1 cellular context compared by ENCODE assay signal in the genomic region with DNA sequence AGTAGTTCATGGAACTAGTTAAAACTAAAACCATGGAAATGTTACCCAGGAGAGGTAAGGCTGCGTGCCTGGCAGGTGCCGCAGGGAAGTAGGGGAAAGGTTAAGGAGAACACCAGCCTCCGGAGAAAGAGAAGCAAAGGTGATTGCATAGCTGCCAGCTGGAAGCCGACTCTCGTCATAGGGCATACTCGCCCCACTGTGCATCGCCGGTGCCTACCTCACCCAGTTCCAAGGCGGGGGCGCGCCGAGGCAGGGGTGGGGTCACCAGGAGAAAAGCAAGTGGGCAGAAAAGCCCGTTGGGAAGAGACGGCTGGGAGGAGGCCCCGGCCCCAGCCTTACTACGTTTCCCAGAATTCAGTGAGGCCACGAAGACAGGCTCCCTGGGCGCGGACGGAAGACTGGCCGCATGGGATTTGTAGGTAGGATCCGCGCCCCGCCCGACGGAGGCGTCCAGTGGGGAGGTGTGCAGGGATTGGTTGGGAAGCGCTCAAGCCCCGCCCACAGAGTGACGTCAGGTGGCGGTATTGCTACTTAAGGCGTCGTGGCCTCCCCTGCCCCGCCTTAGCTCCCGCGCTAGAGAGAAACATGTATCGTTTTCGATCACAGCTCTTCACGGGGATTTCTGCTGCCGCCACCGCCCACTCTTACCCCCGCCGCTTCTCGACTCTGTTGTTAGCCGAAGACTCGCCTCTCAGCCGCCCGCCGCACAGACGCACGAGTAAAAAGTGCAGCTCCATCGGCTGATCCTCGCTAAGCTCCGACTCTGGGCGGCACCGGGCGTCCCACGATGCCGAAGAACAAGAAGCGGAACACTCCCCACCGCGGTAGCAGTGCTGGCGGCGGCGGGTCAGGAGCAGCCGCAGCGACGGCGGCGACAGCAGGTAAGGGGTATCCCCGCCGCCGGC.
TF ChIP-seq lines count a peak whose summit lies in the region.

A gene with protein sequence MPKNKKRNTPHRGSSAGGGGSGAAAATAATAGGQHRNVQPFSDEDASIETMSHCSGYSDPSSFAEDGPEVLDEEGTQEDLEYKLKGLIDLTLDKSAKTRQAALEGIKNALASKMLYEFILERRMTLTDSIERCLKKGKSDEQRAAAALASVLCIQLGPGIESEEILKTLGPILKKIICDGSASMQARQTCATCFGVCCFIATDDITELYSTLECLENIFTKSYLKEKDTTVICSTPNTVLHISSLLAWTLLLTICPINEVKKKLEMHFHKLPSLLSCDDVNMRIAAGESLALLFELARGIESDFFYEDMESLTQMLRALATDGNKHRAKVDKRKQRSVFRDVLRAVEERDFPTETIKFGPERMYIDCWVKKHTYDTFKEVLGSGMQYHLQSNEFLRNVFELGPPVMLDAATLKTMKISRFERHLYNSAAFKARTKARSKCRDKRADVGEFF (plus strand): TSS at position 559 of the 905 bp plus-strand sequence. CDS start 229 bp downstream, at position 788.

TF ChIP-seq in HepG2, 621 proteins besides CTCF, POLR2A, EP300 and RAD21 (continued from another document and continues in another):
- TF ChIP-seq, protein P1, sequence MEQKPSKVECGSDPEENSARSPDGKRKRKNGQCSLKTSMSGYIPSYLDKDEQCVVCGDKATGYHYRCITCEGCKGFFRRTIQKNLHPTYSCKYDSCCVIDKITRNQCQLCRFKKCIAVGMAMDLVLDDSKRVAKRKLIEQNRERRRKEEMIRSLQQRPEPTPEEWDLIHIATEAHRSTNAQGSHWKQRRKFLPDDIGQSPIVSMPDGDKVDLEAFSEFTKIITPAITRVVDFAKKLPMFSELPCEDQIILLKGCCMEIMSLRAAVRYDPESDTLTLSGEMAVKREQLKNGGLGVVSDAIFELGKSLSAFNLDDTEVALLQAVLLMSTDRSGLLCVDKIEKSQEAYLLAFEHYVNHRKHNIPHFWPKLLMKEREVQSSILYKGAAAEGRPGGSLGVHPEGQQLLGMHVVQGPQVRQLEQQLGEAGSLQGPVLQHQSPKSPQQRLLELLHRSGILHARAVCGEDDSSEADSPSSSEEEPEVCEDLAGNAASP (CRISPR knock-in tag; IDR thresholded peaks at IDR 0.05; ENCODE audit: borderline replicate concordance) = peak; percentile 12; the same call in 1 of the 2 replicates
- TF ChIP-seq, protein P2, sequence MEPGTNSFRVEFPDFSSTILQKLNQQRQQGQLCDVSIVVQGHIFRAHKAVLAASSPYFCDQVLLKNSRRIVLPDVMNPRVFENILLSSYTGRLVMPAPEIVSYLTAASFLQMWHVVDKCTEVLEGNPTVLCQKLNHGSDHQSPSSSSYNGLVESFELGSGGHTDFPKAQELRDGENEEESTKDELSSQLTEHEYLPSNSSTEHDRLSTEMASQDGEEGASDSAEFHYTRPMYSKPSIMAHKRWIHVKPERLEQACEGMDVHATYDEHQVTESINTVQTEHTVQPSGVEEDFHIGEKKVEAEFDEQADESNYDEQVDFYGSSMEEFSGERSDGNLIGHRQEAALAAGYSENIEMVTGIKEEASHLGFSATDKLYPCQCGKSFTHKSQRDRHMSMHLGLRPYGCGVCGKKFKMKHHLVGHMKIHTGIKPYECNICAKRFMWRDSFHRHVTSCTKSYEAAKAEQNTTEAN (CRISPR knock-in tag; conservative IDR thresholded peaks at IDR 0.05) = no peak; the same call in 1 of the 2 replicates
- TF ChIP-seq ZNF501 (CRISPR knock-in tag; IDR thresholded peaks at IDR 0.05) (peak; percentile 60), MAFG (CRISPR knock-in tag; IDR thresholded peaks at IDR 0.05) (no peak), KLF13 (CRISPR knock-in tag; IDR thresholded peaks at IDR 0.05) (no peak), ZSCAN25 (CRISPR knock-in tag; IDR thresholded peaks at IDR 0.05) (0 out of 2 replicates have a peak, but pooled peaks have one; percentile 8), ZNF10 (CRISPR knock-in tag; IDR thresholded peaks at IDR 0.05; ENCODE audit: borderline replicate concordance, low read depth) (no peak), JUNB (CRISPR knock-in tag; IDR thresholded peaks at IDR 0.05; ENCODE audit: borderline replicate concordance) (no peak), KDM4B (CRISPR knock-in tag; IDR thresholded peaks at IDR 0.05) (no peak), ZNF496 (CRISPR knock-in tag; IDR thresholded peaks at IDR 0.05; ENCODE audit: insufficient replicate concordance) (no peak), ATRX (CRISPR knock-in tag; IDR thresholded peaks at IDR 0.05; ENCODE audit: borderline replicate concordance) (no peak), ZNF350 (CRISPR knock-in tag; IDR thresholded peaks at IDR 0.05; ENCODE audit: borderline replicate concordance, low read depth) (peak; percentile 51; the same call in 1 of the 2 replicates), FOXA3 (CRISPR knock-in tag; IDR thresholded peaks at IDR 0.05) (no peak), ZBTB38 (CRISPR knock-in tag; IDR thresholded peaks at IDR 0.05) (peak; percentile 42), KDM2A (CRISPR knock-in tag; IDR thresholded peaks at IDR 0.05; ENCODE audit: borderline replicate concordance, low read depth) (peak; percentile 30; the same call in 1 of the 2 replicates), GZF1 (CRISPR knock-in tag; IDR thresholded peaks at IDR 0.05) (no peak), IKZF1 (IDR thresholded peaks at IDR 0.05) (no peak), ZNF264 (CRISPR knock-in tag; IDR thresholded peaks at IDR 0.05) (no peak; the same call in 1 of the 2 replicates), ZNF530 (CRISPR knock-in tag; IDR thresholded peaks at IDR 0.05; ENCODE audit: low read depth) (no peak), ZNF331 (CRISPR knock-in tag; IDR thresholded peaks at IDR 0.05) (no peak; the same call in 1 of the 2 replicates), SMYD3 (CRISPR knock-in tag; IDR thresholded peaks at IDR 0.05) (no peak), ZNF124 (CRISPR knock-in tag; IDR thresholded peaks at IDR 0.05) (0 out of 2 replicates have a peak, but pooled peaks have one; percentile 7)
- TF ChIP-seq, protein P3, sequence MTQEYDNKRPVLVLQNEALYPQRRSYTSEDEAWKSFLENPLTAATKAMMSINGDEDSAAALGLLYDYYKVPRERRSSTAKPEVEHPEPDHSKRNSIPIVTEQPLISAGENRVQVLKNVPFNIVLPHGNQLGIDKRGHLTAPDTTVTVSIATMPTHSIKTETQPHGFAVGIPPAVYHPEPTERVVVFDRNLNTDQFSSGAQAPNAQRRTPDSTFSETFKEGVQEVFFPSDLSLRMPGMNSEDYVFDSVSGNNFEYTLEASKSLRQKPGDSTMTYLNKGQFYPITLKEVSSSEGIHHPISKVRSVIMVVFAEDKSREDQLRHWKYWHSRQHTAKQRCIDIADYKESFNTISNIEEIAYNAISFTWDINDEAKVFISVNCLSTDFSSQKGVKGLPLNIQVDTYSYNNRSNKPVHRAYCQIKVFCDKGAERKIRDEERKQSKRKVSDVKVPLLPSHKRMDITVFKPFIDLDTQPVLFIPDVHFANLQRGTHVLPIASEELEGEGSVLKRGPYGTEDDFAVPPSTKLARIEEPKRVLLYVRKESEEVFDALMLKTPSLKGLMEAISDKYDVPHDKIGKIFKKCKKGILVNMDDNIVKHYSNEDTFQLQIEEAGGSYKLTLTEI (CRISPR knock-in tag; conservative IDR thresholded peaks at IDR 0.05) = no peak
- TF ChIP-seq, protein P4, sequence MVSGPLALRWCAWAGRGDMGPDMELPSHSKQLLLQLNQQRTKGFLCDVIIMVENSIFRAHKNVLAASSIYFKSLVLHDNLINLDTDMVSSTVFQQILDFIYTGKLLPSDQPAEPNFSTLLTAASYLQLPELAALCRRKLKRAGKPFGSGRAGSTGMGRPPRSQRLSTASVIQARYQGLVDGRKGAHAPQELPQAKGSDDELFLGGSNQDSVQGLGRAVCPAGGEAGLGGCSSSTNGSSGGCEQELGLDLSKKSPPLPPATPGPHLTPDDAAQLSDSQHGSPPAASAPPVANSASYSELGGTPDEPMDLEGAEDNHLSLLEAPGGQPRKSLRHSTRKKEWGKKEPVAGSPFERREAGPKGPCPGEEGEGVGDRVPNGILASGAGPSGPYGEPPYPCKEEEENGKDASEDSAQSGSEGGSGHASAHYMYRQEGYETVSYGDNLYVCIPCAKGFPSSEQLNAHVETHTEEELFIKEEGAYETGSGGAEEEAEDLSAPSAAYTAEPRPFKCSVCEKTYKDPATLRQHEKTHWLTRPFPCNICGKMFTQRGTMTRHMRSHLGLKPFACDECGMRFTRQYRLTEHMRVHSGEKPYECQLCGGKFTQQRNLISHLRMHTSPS (CRISPR knock-in tag; IDR thresholded peaks at IDR 0.05; ENCODE audit: low read depth) = no peak
- TF ChIP-seq, protein P5, sequence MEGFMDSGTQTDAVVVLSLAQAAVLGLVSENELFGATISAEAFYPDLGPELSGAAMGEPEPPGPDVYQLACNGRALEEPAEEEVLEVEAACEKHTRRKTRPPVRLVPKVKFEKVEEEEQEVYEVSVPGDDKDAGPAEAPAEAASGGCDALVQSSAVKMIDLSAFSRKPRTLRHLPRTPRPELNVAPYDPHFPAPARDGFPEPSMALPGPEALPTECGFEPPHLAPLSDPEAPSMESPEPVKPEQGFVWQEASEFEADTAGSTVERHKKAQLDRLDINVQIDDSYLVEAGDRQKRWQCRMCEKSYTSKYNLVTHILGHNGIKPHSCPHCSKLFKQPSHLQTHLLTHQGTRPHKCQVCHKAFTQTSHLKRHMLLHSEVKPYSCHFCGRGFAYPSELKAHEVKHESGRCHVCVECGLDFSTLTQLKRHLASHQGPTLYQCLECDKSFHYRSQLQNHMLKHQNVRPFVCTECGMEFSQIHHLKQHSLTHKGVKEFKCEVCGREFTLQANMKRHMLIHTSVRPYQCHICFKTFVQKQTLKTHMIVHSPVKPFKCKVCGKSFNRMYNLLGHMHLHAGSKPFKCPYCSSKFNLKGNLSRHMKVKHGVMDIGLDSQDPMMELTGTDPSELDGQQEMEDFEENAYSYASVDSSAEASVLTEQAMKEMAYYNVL (CRISPR knock-in tag; IDR thresholded peaks at IDR 0.05; ENCODE audit: borderline replicate concordance) = no peak; the same call in 1 of the 2 replicates
- TF ChIP-seq, protein P6, sequence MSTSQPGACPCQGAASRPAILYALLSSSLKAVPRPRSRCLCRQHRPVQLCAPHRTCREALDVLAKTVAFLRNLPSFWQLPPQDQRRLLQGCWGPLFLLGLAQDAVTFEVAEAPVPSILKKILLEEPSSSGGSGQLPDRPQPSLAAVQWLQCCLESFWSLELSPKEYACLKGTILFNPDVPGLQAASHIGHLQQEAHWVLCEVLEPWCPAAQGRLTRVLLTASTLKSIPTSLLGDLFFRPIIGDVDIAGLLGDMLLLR (CRISPR knock-in tag; IDR thresholded peaks at IDR 0.05) = no peak; the same call in 1 of the 2 replicates
- TF ChIP-seq, protein P7, sequence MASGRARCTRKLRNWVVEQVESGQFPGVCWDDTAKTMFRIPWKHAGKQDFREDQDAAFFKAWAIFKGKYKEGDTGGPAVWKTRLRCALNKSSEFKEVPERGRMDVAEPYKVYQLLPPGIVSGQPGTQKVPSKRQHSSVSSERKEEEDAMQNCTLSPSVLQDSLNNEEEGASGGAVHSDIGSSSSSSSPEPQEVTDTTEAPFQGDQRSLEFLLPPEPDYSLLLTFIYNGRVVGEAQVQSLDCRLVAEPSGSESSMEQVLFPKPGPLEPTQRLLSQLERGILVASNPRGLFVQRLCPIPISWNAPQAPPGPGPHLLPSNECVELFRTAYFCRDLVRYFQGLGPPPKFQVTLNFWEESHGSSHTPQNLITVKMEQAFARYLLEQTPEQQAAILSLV (CRISPR knock-in tag; IDR thresholded peaks at IDR 0.05; ENCODE audit: borderline replicate concordance) = no peak; the same call in none of the 2 replicates
- TF ChIP-seq, protein P8, sequence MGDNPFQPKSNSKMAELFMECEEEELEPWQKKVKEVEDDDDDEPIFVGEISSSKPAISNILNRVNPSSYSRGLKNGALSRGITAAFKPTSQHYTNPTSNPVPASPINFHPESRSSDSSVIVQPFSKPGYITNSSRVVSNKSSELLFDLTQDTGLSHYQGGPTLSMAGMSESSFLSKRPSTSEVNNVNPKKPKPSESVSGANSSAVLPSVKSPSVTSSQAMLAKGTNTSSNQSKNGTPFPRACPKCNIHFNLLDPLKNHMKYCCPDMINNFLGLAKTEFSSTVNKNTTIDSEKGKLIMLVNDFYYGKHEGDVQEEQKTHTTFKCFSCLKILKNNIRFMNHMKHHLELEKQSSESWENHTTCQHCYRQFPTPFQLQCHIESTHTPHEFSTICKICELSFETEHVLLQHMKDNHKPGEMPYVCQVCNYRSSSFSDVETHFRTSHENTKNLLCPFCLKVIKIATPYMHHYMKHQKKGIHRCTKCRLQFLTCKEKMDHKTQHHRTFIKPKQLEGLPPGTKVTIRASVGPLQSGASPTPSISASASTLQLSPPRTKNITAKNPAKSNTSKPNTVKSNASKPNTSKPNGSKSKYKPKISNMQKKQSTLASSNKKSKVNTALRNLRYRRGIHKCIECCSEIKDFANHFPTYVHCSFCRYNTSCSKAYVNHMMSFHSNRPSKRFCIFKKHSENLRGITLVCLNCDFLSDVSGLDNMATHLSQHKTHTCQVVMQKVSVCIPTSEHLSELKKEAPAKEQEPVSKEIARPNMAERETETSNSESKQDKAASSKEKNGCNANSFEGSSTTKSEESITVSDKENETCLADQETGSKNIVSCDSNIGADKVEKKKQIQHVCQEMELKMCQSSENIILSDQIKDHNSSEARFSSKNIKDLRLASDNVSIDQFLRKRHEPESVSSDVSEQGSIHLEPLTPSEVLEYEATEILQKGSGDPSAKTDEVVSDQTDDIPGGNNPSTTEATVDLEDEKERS (CRISPR knock-in tag; IDR thresholded peaks at IDR 0.05) = no peak
- TF ChIP-seq, protein P9, sequence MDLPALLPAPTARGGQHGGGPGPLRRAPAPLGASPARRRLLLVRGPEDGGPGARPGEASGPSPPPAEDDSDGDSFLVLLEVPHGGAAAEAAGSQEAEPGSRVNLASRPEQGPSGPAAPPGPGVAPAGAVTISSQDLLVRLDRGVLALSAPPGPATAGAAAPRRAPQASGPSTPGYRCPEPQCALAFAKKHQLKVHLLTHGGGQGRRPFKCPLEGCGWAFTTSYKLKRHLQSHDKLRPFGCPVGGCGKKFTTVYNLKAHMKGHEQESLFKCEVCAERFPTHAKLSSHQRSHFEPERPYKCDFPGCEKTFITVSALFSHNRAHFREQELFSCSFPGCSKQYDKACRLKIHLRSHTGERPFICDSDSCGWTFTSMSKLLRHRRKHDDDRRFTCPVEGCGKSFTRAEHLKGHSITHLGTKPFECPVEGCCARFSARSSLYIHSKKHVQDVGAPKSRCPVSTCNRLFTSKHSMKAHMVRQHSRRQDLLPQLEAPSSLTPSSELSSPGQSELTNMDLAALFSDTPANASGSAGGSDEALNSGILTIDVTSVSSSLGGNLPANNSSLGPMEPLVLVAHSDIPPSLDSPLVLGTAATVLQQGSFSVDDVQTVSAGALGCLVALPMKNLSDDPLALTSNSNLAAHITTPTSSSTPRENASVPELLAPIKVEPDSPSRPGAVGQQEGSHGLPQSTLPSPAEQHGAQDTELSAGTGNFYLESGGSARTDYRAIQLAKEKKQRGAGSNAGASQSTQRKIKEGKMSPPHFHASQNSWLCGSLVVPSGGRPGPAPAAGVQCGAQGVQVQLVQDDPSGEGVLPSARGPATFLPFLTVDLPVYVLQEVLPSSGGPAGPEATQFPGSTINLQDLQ (CRISPR knock-in tag; IDR thresholded peaks at IDR 0.05) = 0 out of 2 replicates have a peak, but pooled peaks have one; percentile 47
